ENCODE assay signal across 8 cellular contexts in genomic region chr6:167843023-167843422, GRCh38.
"Had no signal": no experiment of that assay in that cellular context is flagged by ENCODE, and none has a peak within 500 bp of the region (broad histone marks: within the 10 kb centered on the region; RNA-seq: fewer than 3 reads in every experiment).

No MANE protein-coding gene starts in this region.

- DNase-seq: H9, HCEC 1CT, KG1 had no signal

- H3K27me3 Mint-ChIP-seq: IgD-negative memory B cell had no signal

- H3K4me3 ChIP-seq: GM23338 had no signal

- H3K9me3 Mint-ChIP-seq: GM23338, H9, IgD-negative memory B cell had no signal

- FAIRE-seq: H1, H54, HTR-8/SVneo had no signal

- H3K4me2 ChIP-seq: GM23338 had no signal

- H3K4me3 Mint-ChIP-seq: GM23338, H9, IgD-negative memory B cell had no signal

- H3K27ac Mint-ChIP-seq: GM23338 had no signal
